ENCODE assay signal across 1 cellular context in the genomic region with DNA sequence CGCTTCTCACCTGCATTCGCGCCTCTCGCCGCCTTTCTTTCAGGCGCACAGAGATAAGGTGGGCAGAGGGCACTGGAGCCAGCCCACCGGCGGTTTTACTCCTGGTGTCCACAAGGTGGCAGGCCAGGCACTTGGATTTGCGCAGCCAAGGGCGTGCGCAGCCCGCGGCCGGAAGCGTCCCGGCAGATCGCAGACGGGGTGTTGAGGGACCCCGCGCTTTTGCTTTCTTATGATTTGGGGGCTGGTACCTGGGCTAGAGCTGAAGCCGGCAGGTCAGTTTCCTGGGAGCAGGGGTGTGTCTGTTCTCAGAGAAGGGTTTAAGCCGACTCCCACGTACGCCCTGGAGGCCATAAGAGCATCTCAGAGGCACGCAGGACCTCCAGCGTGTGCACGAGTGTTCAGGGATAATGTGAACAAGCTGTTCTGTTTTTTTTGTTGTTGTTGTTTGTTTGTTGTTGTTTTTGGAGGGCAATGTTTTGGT.
TF ChIP-seq lines count a peak whose summit lies in the region.

No MANE protein-coding gene starts in this region.

TF ChIP-seq in IMR-90, 13 proteins besides CTCF, POLR2A, EP300 and RAD21:
- TF ChIP-seq USF2 (IDR thresholded peaks at IDR 0.05; ENCODE audit: low read depth, low read length) (no peak), SMC3 (IDR thresholded peaks at IDR 0.05; ENCODE audit: low read depth, low read length) (peak; percentile 63)
TF ChIP-seq in IMR-90: peak in this region for 1.
